ENCODE assay signal across 9 cellular contexts in genomic region chr11:31236052-31236652, GRCh38.
A peak's percentile ranks its signal among the peaks of the same experiment; 100 is the strongest.
DNase-seq lines count a peak whose midpoint lies in the region; ATAC-seq and TF ChIP-seq lines count a peak whose summit lies in the region.
"Had no signal": no experiment of that assay in that cellular context is flagged by ENCODE, and none has a peak within 500 bp of the region (broad histone marks: within the 10 kb centered on the region; RNA-seq: fewer than 3 reads in every experiment).

No MANE protein-coding gene starts in this region.

- WGBS in esophagus muscularis mucosa = 0% methylated on average over 1 of the region's 1 CpG

- intact Hi-C loops in Panc1 (cut with micrococcal nuclease; ENCODE audit: unreplicated experiment) = loop anchor here (1.0 to 5.0 kb wide), 2 partner anchors 635 to 936 kb away; no protein-coding TSS in a partner anchor
- intact Hi-C loops in esophagus muscularis mucosa (cut with DNase I) = no loop called here

- H3K4me1 ChIP-seq in DND-41 (ENCODE audit: insufficient read depth, low read length) = no peaks in the 10 kb centered on the region
- H3K4me1 ChIP-seq in KMS-11 (ENCODE audit: low read depth, poor library complexity, severe bottlenecking) = peaks cover 2% of the 10 kb centered on the region
- no peaks in the 10 kb centered on the region for H3K4me1 ChIP-seq in Panc1 (ENCODE audit: control insufficient read depth, insufficient read depth, low read length)
- H3K4me1 ChIP-seq in iPS-18a (ENCODE audit: control insufficient read depth, low read depth, low read length) = peaks cover 36% of the 10 kb centered on the region
- H3K4me1 ChIP-seq in esophagus muscularis mucosa = no peaks in the 10 kb centered on the region

- ATAC-seq in DND-41 (ENCODE audit: insufficient read depth, low read depth) = no peak
- no peak for ATAC-seq in Panc1
- ATAC-seq: esophagus mucosa had no signal

- H3K4me3 ChIP-seq in DND-41 (ENCODE audit: low read depth in 1 of 2, low read length in 2 of 2) (no peak overlapping the region), KMS-11 (IDR thresholded peaks at IDR 0.05; ENCODE audit: insufficient read depth, low read depth, low read length) (no peak overlapping the region), Panc1 (ENCODE audit: low read depth in 2 of 2, low read length in 2 of 2) (no peak overlapping the region), iPS-18a (ENCODE audit: low read length) (no peak overlapping the region), esophagus muscularis mucosa (no peak overlapping the region)

- H3K27me3 ChIP-seq in DND-41 (ENCODE audit: insufficient read depth, low read length, poor library complexity) (no peaks in the 10 kb centered on the region), KMS-11 (ENCODE audit: insufficient read depth, low read depth) (no peaks in the 10 kb centered on the region), Panc1 (ENCODE audit: control insufficient read depth, insufficient read depth, low read length) (no peaks in the 10 kb centered on the region), iPS-18a (ENCODE audit: control insufficient read depth, insufficient read depth, low read length) (no peaks in the 10 kb centered on the region), esophagus muscularis mucosa (no peaks in the 10 kb centered on the region)

- H3K9ac ChIP-seq in DND-41 (ENCODE audit: low read depth, low read length) = no peak overlapping the region
- H3K9ac ChIP-seq in KMS-11 = no peak overlapping the region
- H3K9ac ChIP-seq in iPS-18a (ENCODE audit: low read length) = no peak overlapping the region

- CTCF ChIA-PET in Panc1 (lab: Charles Lee) = no interaction called here

- no peak for TF ChIP-seq POLR2A in esophagus muscularis mucosa (IDR thresholded peaks at IDR 0.05; ENCODE audit: low read depth)

- H2AFZ ChIP-seq in DND-41 (ENCODE audit: low read depth, low read length) (no peak overlapping the region), KMS-11 (ENCODE audit: low read depth) (no peak overlapping the region)

- no peaks in the 10 kb centered on the region for H3K79me2 ChIP-seq in DND-41 (ENCODE audit: insufficient read depth, low read length)
- no peaks in the 10 kb centered on the region for H3K79me2 ChIP-seq in KMS-11 (ENCODE audit: insufficient read depth, low read depth)

- no peak for TF ChIP-seq EP300 in esophagus muscularis mucosa (IDR thresholded peaks at IDR 0.05)

- H3K9me3 ChIP-seq in DND-41 (ENCODE audit: insufficient read depth, low read length, severe bottlenecking) (no peaks in the 10 kb centered on the region), Panc1 (ENCODE audit: control insufficient read depth, insufficient read depth, low read depth, low read length) (no peaks in the 10 kb centered on the region), iPS-18a (ENCODE audit: control insufficient read depth, low read depth, low read length) (no peaks in the 10 kb centered on the region), esophagus muscularis mucosa (no peaks in the 10 kb centered on the region)

- H4K20me1 ChIP-seq in DND-41 (ENCODE audit: insufficient read depth, low read length) = no peaks in the 10 kb centered on the region
- no peaks in the 10 kb centered on the region for H4K20me1 ChIP-seq in KMS-11 (ENCODE audit: insufficient read depth)

- H3K36me3 ChIP-seq in DND-41 (ENCODE audit: insufficient read depth, low read length) (no peaks in the 10 kb centered on the region), KMS-11 (ENCODE audit: insufficient read depth) (no peaks in the 10 kb centered on the region), Panc1 (ENCODE audit: control insufficient read depth, insufficient read depth, low read length) (no peaks in the 10 kb centered on the region), iPS-18a (ENCODE audit: control insufficient read depth, low read depth, low read length) (no peaks in the 10 kb centered on the region), esophagus muscularis mucosa (no peaks in the 10 kb centered on the region)

- DNase-seq in DND-41 = no peak
- DNase-seq in Panc1 (ENCODE audit: low read depth, low spot score) = no peak
- no peak for DNase-seq in activated naive CD4-positive, alpha-beta T cell treated with Interleukin-2 at 50 U/mL for 16 hours
- no peak for DNase-seq in DMS153 (lab: John Stamatoyannopoulos, UW)
- DNase-seq in esophagus muscularis mucosa (ENCODE audit: extremely low spot score) = no peak
- no peak for DNase-seq in activated effector memory CD4-positive, alpha-beta T cell treated with anti-CD3 and anti-CD28 coated beads, Interleukin-2, amount 50 U/mL, for 16 hours

- H3K4me2 ChIP-seq in DND-41 (ENCODE audit: insufficient read depth, low read length) (no peak overlapping the region), KMS-11 (no peak overlapping the region)

- in situ Hi-C loops in Panc1 (cut with HindIII; ENCODE audit: low pct_unique_long_range_greater_than_20kb, low sequenced_read_pairs) = no loop called here

- peak; percentile 57 for TF ChIP-seq CTCF in DND-41 (IDR thresholded peaks at IDR 0.05; ENCODE audit: borderline replicate concordance, extremely low read depth, low read length, poor library complexity, severe bottlenecking)
- TF ChIP-seq CTCF in KMS-11 (conservative IDR thresholded peaks at IDR 0.05; ENCODE audit: low read depth, low read length) = peak; percentile 56
- peak; percentile 57; the same call in 1 of the 2 replicates for TF ChIP-seq CTCF in Panc1 (IDR thresholded peaks at IDR 0.05)
- no peak for TF ChIP-seq CTCF in esophagus muscularis mucosa (IDR thresholded peaks at IDR 0.05)

- H3K27ac ChIP-seq in DND-41 (ENCODE audit: low read length) (no peak overlapping the region), KMS-11 (no peak overlapping the region), Panc1 (ENCODE audit: low read length) (no peak overlapping the region), iPS-18a (ENCODE audit: low read length) (peak overlapping the region; percentile 9), esophagus muscularis mucosa (replicated peaks in 1 of 4) (no peak overlapping the region)

- POLR2A ChIA-PET in Panc1 (lab: Charles Lee) = no interaction called here

- no TSS peak for BruUV-seq in Panc1 (replicated peaks; lab: Mats Ljungman, UMichigan)

Comparison
In these comparisons a context has a peak if more than half of its experiments do, and no peak if none do; other contexts are left out.
1. CTCF ChIP-seq: peak in DND-41 (single experiment), KMS-11 (single experiment) and Panc1 (single experiment); none in esophagus muscularis mucosa (0 of 3).